Comparison of ENCODE assay signal across 1 cellular context in the genomic region with DNA sequence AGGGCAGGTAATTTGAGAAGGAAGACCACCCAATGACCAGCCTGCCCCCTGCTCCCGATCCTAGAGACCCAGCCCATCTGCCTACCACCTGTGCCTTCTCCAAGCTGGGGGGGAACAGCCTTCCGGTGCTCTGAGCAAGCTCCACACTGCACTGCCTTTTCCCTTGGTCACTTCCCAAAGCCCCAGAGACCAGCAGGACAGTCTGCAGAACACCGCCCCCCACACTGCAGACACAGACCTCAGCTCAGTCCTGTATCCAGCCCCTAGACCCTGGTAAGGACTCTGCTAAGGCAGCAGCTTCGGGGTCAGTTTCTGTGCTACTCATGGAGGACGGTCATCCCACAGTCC.
TF ChIP-seq lines count a peak whose summit lies in the region.

No MANE protein-coding gene starts in this region.

TF ChIP-seq in HepG2, 621 proteins besides CTCF, POLR2A, EP300 and RAD21 (continued from another document):
- TF ChIP-seq MEIS1 (CRISPR knock-in tag; IDR thresholded peaks at IDR 0.05; ENCODE audit: borderline replicate concordance), result no peak
- TF ChIP-seq ZFP36L2 (CRISPR knock-in tag; IDR thresholded peaks at IDR 0.05), result no peak
- no peak for TF ChIP-seq ZNF232 (CRISPR knock-in tag; IDR thresholded peaks at IDR 0.05; ENCODE audit: borderline replicate concordance)
- TF ChIP-seq, protein P1, sequence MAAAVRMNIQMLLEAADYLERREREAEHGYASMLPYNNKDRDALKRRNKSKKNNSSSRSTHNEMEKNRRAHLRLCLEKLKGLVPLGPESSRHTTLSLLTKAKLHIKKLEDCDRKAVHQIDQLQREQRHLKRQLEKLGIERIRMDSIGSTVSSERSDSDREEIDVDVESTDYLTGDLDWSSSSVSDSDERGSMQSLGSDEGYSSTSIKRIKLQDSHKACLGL (CRISPR knock-in tag; IDR thresholded peaks at IDR 0.05), result no peak
- TF ChIP-seq NAIF1 (CRISPR knock-in tag; IDR thresholded peaks at IDR 0.05; ENCODE audit: borderline replicate concordance), result no peak
